Comparison of ENCODE assay signal across 9 cellular contexts in genomic region chr19:48715681-48716171, GRCh38. TPM values are rescaled to one million over a fixed set of nuclear protein-coding genes. Genes with fewer than 3 reads are reported as not detected.
DNase-seq lines count a peak whose midpoint lies in the region; ATAC-seq and TF ChIP-seq lines count a peak whose summit lies in the region.
"Had no signal": no experiment of that assay in that cellular context is flagged by ENCODE, and none has a peak within 500 bp of the region (broad histone marks: within the 10 kb centered on the region; RNA-seq: fewer than 3 reads in every experiment).

No MANE protein-coding gene starts in this region.

- DNase-seq in BJ (ENCODE audit: low read depth), result peak; percentile 14
- no peak for DNase-seq in HFF-Myc (ENCODE audit: extremely low read depth, low read depth)
- peak in 1 of 10 donors; percentile 30 for DNase-seq in dorsolateral prefrontal cortex
- no peak for DNase-seq in neural crest cell (ENCODE audit: low read depth, low spot score)
- no peak for DNase-seq in NCI-H1092 treated with DMSO at 0.1 percent for 48 hours (lab: John Stamatoyannopoulos, UW)
- no peak for DNase-seq in hippocampal formation (lab: John Stamatoyannopoulos, UW)
- no peak for DNase-seq in GM10248 (ENCODE audit: extremely low spot score)

- TF ChIP-seq CTCF in BJ (IDR thresholded peaks at IDR 0.05; ENCODE audit: insufficient read depth, low read depth, low read length) (no peak), HFF-Myc (IDR thresholded peaks at IDR 0.05; ENCODE audit: low read depth, low read length, missing control alignments) (no peak), dorsolateral prefrontal cortex (IDR thresholded peaks at IDR 0.05 in 54 of 56, conservative IDR thresholded peaks at IDR 0.05 in 2 of 56; ENCODE audit: low read depth in 1 of 56, partially characterized antibody in 56 of 56) (no peak), neural crest cell (conservative IDR thresholded peaks at IDR 0.05) (no peak), GM10248 (IDR thresholded peaks at IDR 0.05; ENCODE audit: control extremely low read depth, extremely low read depth, low read depth, missing control alignments) (no peak)

- POLR2A ChIA-PET in BJ (lab: Charles Lee), result interaction anchor here (0.6 kb wide), 1 partner anchor 489 kb away, joined by 3 read pairs; no protein-coding TSS in a partner anchor
- POLR2A ChIA-PET in GM10248 (lab: Yijun Ruan, JAX), result no interaction called here

- peak overlapping the region; percentile 48 for H3K4me3 ChIP-seq in BJ (ENCODE audit: low read depth, low read length)
- peak overlapping the region; percentile 54 for H3K4me3 ChIP-seq in HFF-Myc (replicated peaks; ENCODE audit: low read depth, low read length)
- H3K4me3 ChIP-seq in dorsolateral prefrontal cortex, result peak overlapping the region in 41 of 59 donors; percentile 9 to 100 (median 80)

- H3K9me3 Mint-ChIP-seq in neural crest cell, result no peaks in the 10 kb centered on the region

- no peak for ATAC-seq in HG02571 (IDR thresholded peaks at IDR 0.05; ENCODE audit: unreplicated experiment)

- H3K4me3 Mint-ChIP-seq in neural crest cell, result peak overlapping the region; percentile 41

- H3K27me3 Mint-ChIP-seq in neural crest cell (ENCODE audit: low read depth), result no peaks in the 10 kb centered on the region

- no peak overlapping the region for H3K27ac Mint-ChIP-seq in neural crest cell (ENCODE audit: unreplicated experiment)

- intact Hi-C loops in dorsolateral prefrontal cortex (cut with DNase I), result loop anchor here (2.0 to 5.0 kb wide), 2 partner anchors 33 to 71 kb away; no protein-coding TSS in a partner anchor

- H3K4me1 Mint-ChIP-seq in neural crest cell, result peaks cover 45% of the 10 kb centered on the region

- CTCF ChIA-PET in BJ (lab: Yijun Ruan, JAX), result interaction anchor here (0.5 to 1.3 kb wide), 5 partner anchors 24 to 109 kb away, joined by 3 to 6 read pairs (median 3); partner anchors contain the start of genes CA11 and IZUMO1
- CTCF ChIA-PET in GM10248 (lab: Yijun Ruan, JAX), result interaction anchor here (1.3 to 2.9 kb wide), 3 partner anchors 12 to 70 kb away, joined by 3 to 9 read pairs (median 3); partner anchors contain the start of gene CA11

- no peaks in the 10 kb centered on the region for H3K27me3 ChIP-seq in BJ (ENCODE audit: control insufficient read depth, insufficient read depth, low read length)
- H3K27me3 ChIP-seq in dorsolateral prefrontal cortex, result no peaks in the 10 kb centered on the region

- peak overlapping the region in 56 of 59 donors; percentile 7 to 95 (median 90) for H3K27ac ChIP-seq in dorsolateral prefrontal cortex

- H3K36me3 ChIP-seq in BJ (ENCODE audit: control insufficient read depth, insufficient read depth, low read length), result no peaks in the 10 kb centered on the region

- no peaks in the 10 kb centered on the region for H3K36me3 Mint-ChIP-seq in neural crest cell (ENCODE audit: low read depth)

RNA-seq across cellular contexts. Expression of gene MAMSTR, which starts 3.8 kb away (rescaled TPM):
- polyA plus RNA-seq in BJ (2011; rRNA removed), result 0.86 and 1.5 TPM in 2 replicates
- polyA minus RNA-seq in BJ (2011; rRNA and poly(A)+ RNA removed), result 1.1 and 1.6 TPM in 2 replicates
- 10 to 100 TPM in 3 of 120 experiments, 1 to 10 TPM in 117; 3.4 to 11.4 (median 6.3) TPM for total RNA-seq in dorsolateral prefrontal cortex
- total RNA-seq in neural crest cell, result 2.4 and 2.6 TPM in 2 replicates

RNA-seq across cellular contexts. Expression of gene FUT2, which starts 20.0 kb away (rescaled TPM):
- not detected in 2 replicates for polyA plus RNA-seq in BJ (2011; rRNA removed)
- not detected in 2 replicates for polyA minus RNA-seq in BJ (2011; rRNA and poly(A)+ RNA removed)
- 1 to 10 TPM in 27 of 120 experiments, under 1 TPM in 49, not detected in 44; 0.14 to 6.4 (median 0.68) TPM for total RNA-seq in dorsolateral prefrontal cortex
- total RNA-seq in neural crest cell, result not detected in 2 replicates
- total RNA-seq: glomerular endothelial cell had no signal

RNA-seq across cellular contexts. Expression of gene RASIP1, which starts 24.7 kb away (rescaled TPM):
- polyA plus RNA-seq in BJ (2011; rRNA removed), result 0.76 and 1.1 TPM in 2 replicates
- polyA minus RNA-seq in BJ (2011; rRNA and poly(A)+ RNA removed), result 0.33 and 0.77 TPM in 2 replicates
- total RNA-seq in dorsolateral prefrontal cortex (10 to 100 TPM in 40 of 120 experiments, 1 to 10 TPM in 80; 5.6 to 16.1 (median 8.9) TPM), neural crest cell (0.59 and 1.0 TPM in 2 replicates)

RNA-seq across cellular contexts. Expression of gene IZUMO1, which starts 31.0 kb away (rescaled TPM):
- polyA plus RNA-seq in BJ (2011; rRNA removed), result not detected in 2 replicates
- polyA minus RNA-seq in BJ (2011; rRNA and poly(A)+ RNA removed), result not detected in 2 replicates
- total RNA-seq in dorsolateral prefrontal cortex, result 1 to 10 TPM in 75 of 120 experiments, under 1 TPM in 40, not detected in 5; 0.31 to 9.5 (median 1.3) TPM
- total RNA-seq in neural crest cell, result 0.23 TPM in 1 of 2 replicates, not detected in the other
- total RNA-seq: glomerular endothelial cell had no signal

RNA-seq across cellular contexts. Expression of gene FUT1, which starts 36.7 kb away (rescaled TPM):
- polyA plus RNA-seq in BJ (2011; rRNA removed), result 0.32 and 0.37 TPM in 2 replicates
- 0.43 and 0.46 TPM in 2 replicates for polyA minus RNA-seq in BJ (2011; rRNA and poly(A)+ RNA removed)
- total RNA-seq in dorsolateral prefrontal cortex (10 to 100 TPM in 1 of 120 experiments, 1 to 10 TPM in 119; 1.8 to 11.1 (median 5.1) TPM), neural crest cell (0.51 and 0.59 TPM in 2 replicates)
